16 cellular contexts compared by ENCODE assay signal in genomic region chr1:214067853-214068703, GRCh38.
A peak's percentile ranks its signal among the peaks of the same experiment; 100 is the strongest.
DNase-seq lines count a peak whose midpoint lies in the region; ATAC-seq, FAIRE-seq and TF ChIP-seq lines count a peak whose summit lies in the region.
"Had no signal": no experiment of that assay in that cellular context is flagged by ENCODE, and none has a peak within 500 bp of the region (broad histone marks: within the 10 kb centered on the region; RNA-seq: fewer than 3 reads in every experiment).

No MANE protein-coding gene starts in this region.

- WGBS in K562 (ENCODE audit: insufficient coverage, low coverage, missing lambda C conversion rate): 0% methylated on average over 10 of the region's 11 CpGs
- WGBS in liver: 67% methylated on average over 11 of the region's 11 CpGs

- no peak for TF ChIP-seq POLR2A in K562 (conservative IDR thresholded peaks at IDR 0.05)

- no peaks in the 10 kb centered on the region for H3K9me3 Mint-ChIP-seq in progenitor cell of endocrine pancreas (ENCODE audit: low read depth)

- intact Hi-C loops in K562 (cut with micrococcal nuclease): no loop called here

- no TSS peak for BruUV-seq in K562 (replicated peaks; lab: Mats Ljungman, UMichigan)

- H4K20me1 ChIP-seq in K562 (replicated peaks; ENCODE audit: control insufficient read depth, insufficient read depth, low read length): no peaks in the 10 kb centered on the region; the same call in 1 of the 2 replicates

- H2AFZ ChIP-seq in K562 (ENCODE audit: low read depth, low read length): no peak overlapping the region

- no peak overlapping the region for H3K4me3 Mint-ChIP-seq in progenitor cell of endocrine pancreas (ENCODE audit: low read depth)
- H3K4me3 Mint-ChIP-seq: CD8-positive, alpha-beta memory T cell; HFFc6 had no signal

- TF ChIP-seq CTCF in K562 (IDR thresholded peaks at IDR 0.05 in 2 of 3, conservative IDR thresholded peaks at IDR 0.05 in 1 of 3; ENCODE audit: insufficient read depth in 2 of 3, low read depth in 1 of 3, low read length in 3 of 3) (no peak), liver (IDR thresholded peaks at IDR 0.05; ENCODE audit: low read depth, low read length, missing input control) (no peak), progenitor cell of endocrine pancreas (IDR thresholded peaks at IDR 0.05; ENCODE audit: unreplicated experiment) (no peak), GM10248 (IDR thresholded peaks at IDR 0.05; ENCODE audit: control extremely low read depth, extremely low read depth, low read depth, missing control alignments) (no peak)

- H3K27ac ChIP-seq in K562 (ENCODE audit: extremely low read depth, low read depth, low read length) (no peak overlapping the region), liver (ENCODE audit: low read depth in 1 of 2, low read length in 2 of 2) (peak overlapping the region; percentile 64 to 70)

- no peak for TF ChIP-seq EP300 in K562 (IDR thresholded peaks at IDR 0.05; ENCODE audit: low read length)

- in situ Hi-C loops in K562 (cut with MboI): no loop called here
- in situ Hi-C loops in ACHN (cut with HindIII; ENCODE audit: low pct_ligation_motif_present, low pct_unique_long_range_greater_than_20kb, low sequenced_read_pairs): no loop called here

- H3K9me1 ChIP-seq in K562 (ENCODE audit: control insufficient read depth, insufficient read depth, low read length): no peaks in the 10 kb centered on the region

- CTCF ChIA-PET in K562 (lab: Yijun Ruan, JAX; ENCODE audit: low intra/inter-chr PET ratio): no interaction called here
- CTCF ChIA-PET in GM10248 (lab: Yijun Ruan, JAX): no interaction called here

- H3K9ac ChIP-seq in K562 (ENCODE audit: insufficient read depth in 1 of 2, low read depth in 2 of 2, low read length in 2 of 2) (no peak overlapping the region), liver (ENCODE audit: low read depth in 1 of 2, low read length in 2 of 2) (no peak overlapping the region)

- no peak overlapping the region for H3K4me2 ChIP-seq in K562 (ENCODE audit: insufficient read depth, low read length)

- H3K36me3 Mint-ChIP-seq in progenitor cell of endocrine pancreas (ENCODE audit: insufficient read depth): no peaks in the 10 kb centered on the region
- H3K36me3 Mint-ChIP-seq: CD8-positive, alpha-beta memory T cell had no signal

- POLR2A ChIA-PET in K562 (lab: Yijun Ruan, JAX) (interaction anchor here (1.0 kb wide), 1 partner anchor 54 kb away, joined by 3 read pairs; no protein-coding TSS in a partner anchor), GM10248 (lab: Yijun Ruan, JAX) (no interaction called here)

- no peaks in the 10 kb centered on the region for H3K79me2 ChIP-seq in K562 (ENCODE audit: control insufficient read depth, insufficient read depth, low read length)

- H3K4me1 ChIP-seq in K562 (replicated peaks in 1 of 2; ENCODE audit: control insufficient read depth in 2 of 2, insufficient read depth in 2 of 2, low read length in 2 of 2) (no peaks in the 10 kb centered on the region), liver (ENCODE audit: control insufficient read depth in 4 of 4, insufficient read depth in 4 of 4, low read length in 3 of 4) (peaks cover 3 to 32% (median 13%) of the 10 kb centered on the region in 4 donors)
- H3K4me1 ChIP-seq: Caco-2, HAP-1 had no signal

- FAIRE-seq in K562 (lab: Jason Lieb, UNC): no peak
- FAIRE-seq: GM12891, H1, HTR-8/SVneo had no signal

- peaks cover 18% of the 10 kb centered on the region for H3K27me3 Mint-ChIP-seq in progenitor cell of endocrine pancreas

- peak overlapping the region; percentile 30 for H3K27ac Mint-ChIP-seq in progenitor cell of endocrine pancreas
- H3K27ac Mint-ChIP-seq: CD8-positive, alpha-beta memory T cell; HFFc6 had no signal

- H3K27me3 ChIP-seq in K562 (ENCODE audit: control insufficient read depth in 2 of 2, insufficient read depth in 2 of 2, low read length in 2 of 2) (peaks cover 5 to 7% of the 10 kb centered on the region in 2 experiments; a peak in 3 of 5 replicates), liver (ENCODE audit: control insufficient read depth in 4 of 4, insufficient read depth in 4 of 4, low read length in 3 of 4) (no peaks in the 10 kb centered on the region)

- H3K4me3 ChIP-seq in K562 (no peak overlapping the region), liver (ENCODE audit: low read depth in 1 of 3, low read length in 3 of 3) (no peak overlapping the region)
- H3K4me3 ChIP-seq: HAP-1 had no signal

- H3K4me1 Mint-ChIP-seq in progenitor cell of endocrine pancreas (ENCODE audit: low read depth): peaks cover 19% of the 10 kb centered on the region
- H3K4me1 Mint-ChIP-seq: CD8-positive, alpha-beta memory T cell had no signal

- ATAC-seq in K562: no peak
- no peak for ATAC-seq in GM18858 (IDR thresholded peaks at IDR 0.05; ENCODE audit: unreplicated experiment)

- DNase-seq in DMS 273 treated with DMSO at 0.1 percent for 48 hours (lab: John Stamatoyannopoulos, UW) (peak; percentile 67), K562 (ENCODE audit: extremely low read depth in 1 of 4, low spot score in 3 of 4) (no peak), progenitor cell of endocrine pancreas (ENCODE audit: low spot score, unreplicated experiment) (no peak), ACHN (no peak), GM10248 (ENCODE audit: extremely low spot score) (no peak), AG08396 (ENCODE audit: low spot score) (no peak)
- DNase-seq: Caco-2; CD8-positive, alpha-beta memory T cell; DMS79; HFFc6 had no signal

- TF ChIP-seq RAD21 in K562 (CRISPR knock-in tag; conservative IDR thresholded peaks at IDR 0.05 in 1 of 2, IDR thresholded peaks at IDR 0.05 in 1 of 2): no peak
- no peak for TF ChIP-seq RAD21 in liver (IDR thresholded peaks at IDR 0.05)

- H3K36me3 ChIP-seq in K562 (ENCODE audit: control insufficient read depth, insufficient read depth, low read length) (no peaks in the 10 kb centered on the region), liver (ENCODE audit: control insufficient read depth in 4 of 4, insufficient read depth in 3 of 4, low read depth in 1 of 4, low read length in 3 of 4) (no peaks in the 10 kb centered on the region)
- H3K36me3 ChIP-seq: HAP-1 had no signal

- H3K9me3 ChIP-seq in K562 (replicated peaks; ENCODE audit: control insufficient read depth, insufficient read depth, low read depth, low read length) (no peaks in the 10 kb centered on the region), liver (ENCODE audit: control insufficient read depth in 4 of 4, low read length in 3 of 4) (no peaks in the 10 kb centered on the region)
- H3K9me3 ChIP-seq: Caco-2, HAP-1 had no signal

TF ChIP-seq in K562, 482 proteins besides CTCF, POLR2A, EP300 and RAD21 (continues in another document):
- TF ChIP-seq ZNF280A (IDR thresholded peaks at IDR 0.05; ENCODE audit: low read depth, partially characterized antibody): no peak
- no peak for TF ChIP-seq TCF15 (CRISPR knock-in tag; IDR thresholded peaks at IDR 0.05)
- no peak for TF ChIP-seq ZNF431 (CRISPR knock-in tag; IDR thresholded peaks at IDR 0.05)
- no peak for TF ChIP-seq GABPB1 (CRISPR knock-in tag; IDR thresholded peaks at IDR 0.05)

TF ChIP-seq in liver, 16 proteins besides CTCF, POLR2A, EP300 and RAD21:
- TF ChIP-seq TAF1 (conservative IDR thresholded peaks at IDR 0.05): no peak
- TF ChIP-seq GABPA (IDR thresholded peaks at IDR 0.05 in 1 of 2, conservative IDR thresholded peaks at IDR 0.05 in 1 of 2): no peak
- TF ChIP-seq HNF4A (conservative IDR thresholded peaks at IDR 0.05): peak; percentile 54 to 62
- peak; percentile 32 to 50 for TF ChIP-seq RXRA (IDR thresholded peaks at IDR 0.05)
- no peak for TF ChIP-seq JUND (IDR thresholded peaks at IDR 0.05)
